1 cellular context compared by ENCODE assay signal in the genomic region with DNA sequence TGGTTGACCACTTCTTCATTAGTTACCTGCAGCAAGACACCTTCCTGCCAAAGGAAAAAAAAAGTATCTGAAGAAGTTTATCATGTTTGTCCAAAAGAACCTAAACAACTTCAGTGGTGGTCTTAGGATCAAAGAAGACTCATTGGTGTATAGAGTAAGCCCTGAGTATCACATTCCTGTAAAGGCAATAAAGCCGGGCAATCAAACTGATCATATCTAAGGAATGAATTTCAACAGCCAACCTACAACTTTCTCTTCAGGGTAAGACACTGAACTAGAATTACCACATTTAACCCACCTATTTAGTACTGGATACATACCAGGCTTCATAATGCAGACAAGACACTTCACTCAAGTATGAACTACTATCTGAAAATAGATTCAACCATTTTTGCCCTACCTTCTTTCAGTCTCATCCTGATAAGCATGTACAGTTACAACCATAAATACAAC.
A peak's percentile ranks its signal among the peaks of the same experiment; 100 is the strongest.
TF ChIP-seq lines count a peak whose summit lies in the region.

No MANE protein-coding gene starts in this region.

TF ChIP-seq in A549, 52 proteins besides CTCF, POLR2A, EP300 and RAD21 (continued from another document):
- TF ChIP-seq FOSB (CRISPR knock-in tag; IDR thresholded peaks at IDR 0.05) (peak; percentile 66), SMC3 (IDR thresholded peaks at IDR 0.05) (no peak), POLR2AphosphoS2 (conservative IDR thresholded peaks at IDR 0.05; ENCODE audit: low read length) (peak; percentile 93), RCOR1 (IDR thresholded peaks at IDR 0.05; ENCODE audit: low read depth, low read length) (no peak), CBX2 (IDR thresholded peaks at IDR 0.05; ENCODE audit: borderline replicate concordance, low read depth) (no peak)
